6 cellular contexts compared by ENCODE assay signal in genomic region chr3:62174116-62174515, GRCh38.
"Had no signal": no experiment of that assay in that cellular context is flagged by ENCODE, and none has a peak within 500 bp of the region (broad histone marks: within the 10 kb centered on the region; RNA-seq: fewer than 3 reads in every experiment).

No MANE protein-coding gene starts in this region.

- DNase-seq: GM23248, H9, HCEC 1CT, IMR-90, KG1 had no signal

- H3K27ac ChIP-seq: GM23248 had no signal

- H3K4me3 ChIP-seq: GM23248, K562 had no signal

- H3K9ac ChIP-seq: GM23248 had no signal

- H2AFZ ChIP-seq: GM23248 had no signal
